Comparison of ENCODE assay signal across 14 cellular contexts in genomic region chr2:33530614-33531344, GRCh38. TPM values are rescaled to one million over a fixed set of nuclear protein-coding genes. Genes with fewer than 3 reads are reported as not detected.
DNase-seq lines count a peak whose midpoint lies in the region; ATAC-seq, FAIRE-seq and TF ChIP-seq lines count a peak whose summit lies in the region.
"Had no signal": no experiment of that assay in that cellular context is flagged by ENCODE, and none has a peak within 500 bp of the region (broad histone marks: within the 10 kb centered on the region; RNA-seq: fewer than 3 reads in every experiment).

No MANE protein-coding gene starts in this region.

- ATAC-seq in GM21619 (IDR thresholded peaks at IDR 0.05; ENCODE audit: unreplicated experiment) (peak; percentile 32), HG03565 (IDR thresholded peaks at IDR 0.05; ENCODE audit: unreplicated experiment) (peak; percentile 25)

- DNase-seq in GM18507 (ENCODE audit: extremely low spot score, insufficient read length, low read depth): no peak
- no peak for DNase-seq in activated CD4-positive, alpha-beta T cell treated with anti-CD3 and anti-CD28 coated beads for 1 hour
- DNase-seq in NCI-H226: no peak
- no peak for DNase-seq in frontal cortex (ENCODE audit: low spot score in 2 of 2)
- DNase-seq in thyroid gland: no peak
- DNase-seq: activated CD4-positive, alpha-beta memory T cell treated with anti-CD3 and anti-CD28 coated beads for 36 hours; C1 segment of cervical spinal cord; NCI-H2171; OCI-M1; stimulated activated naive CD4-positive, alpha-beta T cell had no signal

- H3K9me3 ChIP-seq in mesodermal cell (ENCODE audit: control insufficient read depth, low read length) (no peaks in the 10 kb centered on the region), thyroid gland (no peaks in the 10 kb centered on the region)

- TF ChIP-seq POLR2A in thyroid gland (IDR thresholded peaks at IDR 0.05): no peak

- peaks cover 34% of the 10 kb centered on the region for H3K4me1 ChIP-seq in mesodermal cell (ENCODE audit: control insufficient read depth, insufficient read depth, low read length, poor library complexity, severe bottlenecking)
- no peaks in the 10 kb centered on the region for H3K4me1 ChIP-seq in thyroid gland

- TF ChIP-seq CTCF in thyroid gland (IDR thresholded peaks at IDR 0.05): no peak

- H3K27ac ChIP-seq in mesodermal cell (ENCODE audit: low read depth, low read length, severe bottlenecking) (peak overlapping the region; percentile 31), thyroid gland (no peak overlapping the region)
- H3K27ac ChIP-seq: cardiac muscle cell had no signal

- H3K4me3 ChIP-seq in mesodermal cell (ENCODE audit: extremely low read depth, insufficient read depth, low read length, poor library complexity, severe bottlenecking) (no peak overlapping the region), thyroid gland (replicated peaks in 1 of 3) (no peak overlapping the region)
- H3K4me3 ChIP-seq: cardiac muscle cell had no signal

- H3K36me3 ChIP-seq in mesodermal cell (ENCODE audit: control insufficient read depth, insufficient read depth, low read length): peaks cover 20% of the 10 kb centered on the region
- H3K36me3 ChIP-seq in thyroid gland: no peaks in the 10 kb centered on the region

- FAIRE-seq in GM18507 (lab: Jason Lieb, UNC) (peak; percentile 81), frontal cortex (lab: Jason Lieb, UNC) (no peak)

- WGBS in mesodermal cell (ENCODE audit: insufficient coverage in 2 of 2), 2 experiments: 67 to 100% methylated on average over 1 to 2 of the region's 5 CpGs
- 78 to 98% methylated on average over 4 to 5 of the region's 5 CpGs for WGBS in thyroid gland, 2 donors

- no peaks in the 10 kb centered on the region for H3K27me3 ChIP-seq in thyroid gland
- H3K27me3 ChIP-seq: cardiac muscle cell had no signal

- intact Hi-C loops in thyroid gland (cut with DNase I): no loop called here

RNA-seq across cellular contexts. Expression of gene RASGRP3, which starts 54.3 kb away (rescaled TPM):
- polyA plus RNA-seq in mesodermal cell (2013, experiment 1 of 2): 35.0 TPM
- polyA plus RNA-seq in mesodermal cell (2013, experiment 2 of 2): 34.6 TPM
- total RNA-seq in frontal cortex (7.7 TPM), thyroid gland (10 to 100 TPM; 30.9 to 46.9 (median 34.8) TPM)
